ENCODE assay signal across 8 cellular contexts in the genomic region with DNA sequence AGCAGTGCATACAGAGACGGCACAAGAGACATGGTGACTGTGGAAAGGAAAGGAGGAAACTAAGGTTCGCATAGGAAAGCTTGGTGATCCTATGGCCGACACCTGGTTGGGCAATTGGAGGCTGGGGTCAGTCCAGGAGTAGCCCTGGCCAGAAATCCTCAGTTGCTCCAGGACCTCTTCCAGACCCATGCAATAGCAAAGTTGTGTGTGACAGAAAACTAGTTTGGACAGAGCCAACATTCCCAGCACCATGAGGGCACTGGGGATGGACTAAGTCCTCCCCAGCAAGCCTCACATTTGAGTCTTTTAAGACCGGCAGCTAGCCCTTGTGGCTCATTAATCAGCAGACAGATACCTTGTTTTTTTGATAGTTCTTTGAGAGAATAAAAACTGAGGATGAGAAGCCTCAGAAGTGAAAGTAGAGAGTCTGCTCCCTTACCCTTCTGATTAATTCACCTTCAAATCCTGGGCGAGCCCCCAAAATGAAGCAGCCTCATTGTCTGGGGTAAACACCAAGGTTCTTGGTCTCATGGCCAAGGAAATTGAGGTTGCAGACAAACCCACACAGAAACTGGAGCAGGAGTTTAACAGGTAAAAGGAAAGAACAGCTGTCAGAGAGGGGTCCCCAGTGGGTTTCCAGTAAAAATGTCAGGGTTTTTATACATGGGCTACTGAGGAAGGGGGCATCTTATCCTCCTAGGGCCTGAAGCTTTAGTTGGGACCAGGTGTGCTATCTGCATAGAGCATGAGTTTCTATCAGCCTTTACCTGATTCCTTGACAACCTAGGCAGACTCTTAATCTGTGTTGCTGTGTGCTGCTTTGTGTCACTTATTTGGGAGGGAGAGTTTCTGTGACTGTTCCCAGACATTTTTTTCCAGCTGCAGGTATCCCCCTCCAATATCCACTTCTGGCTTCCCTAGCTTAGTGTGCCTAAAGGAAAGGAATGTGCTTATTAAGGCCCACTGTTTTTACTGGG.
DNase-seq lines count a peak whose midpoint lies in the region; ATAC-seq lines count a peak whose summit lies in the region.

No MANE protein-coding gene starts in this region.

- no peaks in the 10 kb centered on the region for H3K27me3 Mint-ChIP-seq in stimulated activated naive CD8-positive, alpha-beta T cell treated with anti-CD3 and anti-CD28 coated beads, Interleukin-15, Interleukin-2, amounts not matched to agents 100 ng/mL and 50 ng/mL, for 24 hours

- peaks cover 49% of the 10 kb centered on the region for H3K9me3 Mint-ChIP-seq in stimulated activated naive CD8-positive, alpha-beta T cell treated with anti-CD3 and anti-CD28 coated beads, Interleukin-15, Interleukin-2, amounts not matched to agents 100 ng/mL and 50 ng/mL, for 24 hours

- intact Hi-C loops in posterior cingulate gyrus (cut with DNase I): no loop called here

- no peak for ATAC-seq in HG03520 (IDR thresholded peaks at IDR 0.05; ENCODE audit: unreplicated experiment)

- H3K4me3 Mint-ChIP-seq in stimulated activated naive CD8-positive, alpha-beta T cell treated with anti-CD3 and anti-CD28 coated beads, Interleukin-15, Interleukin-2, amounts not matched to agents 100 ng/mL and 50 ng/mL, for 24 hours: no peak overlapping the region

- peaks cover 82% of the 10 kb centered on the region for H3K36me3 Mint-ChIP-seq in stimulated activated naive CD8-positive, alpha-beta T cell treated with anti-CD3 and anti-CD28 coated beads, Interleukin-15, Interleukin-2, amounts not matched to agents 100 ng/mL and 50 ng/mL, for 24 hours (ENCODE audit: low read depth)

- peak; percentile 39 for DNase-seq in NCI-H748 (lab: John Stamatoyannopoulos, UW; ENCODE audit: unreplicated experiment)
- no peak for DNase-seq in NCI-H748 treated with DMSO at 0.1 percent for 48 hours (lab: John Stamatoyannopoulos, UW)
- DNase-seq in activated CD4-positive, alpha-beta T cell treated with anti-CD3 and anti-CD28 coated beads for 48 hours: peak; percentile 75
- peak; percentile 46 for DNase-seq in fibroblast of gingiva (ENCODE audit: low read depth)
- DNase-seq in kidney tubule cell (ENCODE audit: low spot score): no peak
- no peak for DNase-seq in posterior cingulate gyrus

- peak overlapping the region; percentile 39 for H3K27ac Mint-ChIP-seq in stimulated activated naive CD8-positive, alpha-beta T cell treated with anti-CD3 and anti-CD28 coated beads, Interleukin-15, Interleukin-2, amounts not matched to agents 100 ng/mL and 50 ng/mL, for 24 hours

- H3K4me1 Mint-ChIP-seq in stimulated activated naive CD8-positive, alpha-beta T cell treated with anti-CD3 and anti-CD28 coated beads, Interleukin-15, Interleukin-2, amounts not matched to agents 100 ng/mL and 50 ng/mL, for 24 hours (ENCODE audit: low read depth): peaks cover 25% of the 10 kb centered on the region

Comparison
In these comparisons a context has a peak if more than half of its experiments do, and no peak if none do; other contexts are left out.
1. DNase-seq: peak in NCI-H748 (single experiment), activated CD4-positive, alpha-beta T cell treated with anti-CD3 and anti-CD28 coated beads for 48 hours (single experiment) and fibroblast of gingiva (single experiment); none in NCI-H748 treated with DMSO at 0.1 percent for 48 hours (single experiment), kidney tubule cell (single experiment) and posterior cingulate gyrus (0 of 10).